Comparison of ENCODE assay signal across 23 cellular contexts in genomic region chr10:12393831-12394230, GRCh38.
"Had no signal": no experiment of that assay in that cellular context is flagged by ENCODE, and none has a peak within 500 bp of the region (broad histone marks: within the 10 kb centered on the region; RNA-seq: fewer than 3 reads in every experiment).

No MANE protein-coding gene starts in this region.

- H3K27me3 Mint-ChIP-seq: effector memory CD8-positive, alpha-beta T cell; stimulated activated naive B cell treated with anti-CD40 and anti-IgM and Interleukin-4, amounts not matched to agents 10 μg/mL and 1 μg/mL and 100 μg/mL, for 72 hours; stimulated activated naive CD8-positive, alpha-beta T cell treated with anti-CD3 and anti-CD28 coated beads, Interleukin-15, Interleukin-2, amounts not matched to agents 100 ng/mL and 50 ng/mL, for 24 hours had no signal

- DNase-seq: colonic mucosa; effector memory CD8-positive, alpha-beta T cell; erythroblast; esophagus squamous epithelium; foreskin melanocyte; glutamatergic neuron; heart right ventricle; hippocampal formation; left cardiac atrium; left lung; natural killer cell; pancreas; right lobe of liver; small intestine; stimulated activated CD4-positive, alpha-beta T cell treated with anti-CD3 and anti-CD28 coated beads, Interleukin-15, amount 100 ng/mL, for 24 hours; stimulated activated CD4-positive, alpha-beta T cell treated with anti-CD3 and anti-CD28 coated beads, Interleukin-2, amount 100 ng/mL, for 48 hours; stimulated activated naive B cell treated with anti-CD40 and anti-IgM and Interleukin-4, amounts not matched to agents 10 μg/mL and 1 μg/mL and 100 μg/mL, for 72 hours; upper lobe of right lung had no signal

- H3K9me3 ChIP-seq: colonic mucosa, esophagus squamous epithelium, heart right ventricle, left lung, neutrophil, pancreas, right lobe of liver, thoracic aorta, tibial nerve, upper lobe of right lung had no signal

- H3K9me3 Mint-ChIP-seq: effector memory CD8-positive, alpha-beta T cell; natural killer cell; stimulated activated naive B cell treated with anti-CD40 and anti-IgM and Interleukin-4, amounts not matched to agents 10 μg/mL and 1 μg/mL and 100 μg/mL, for 72 hours; stimulated activated naive CD8-positive, alpha-beta T cell treated with anti-CD3 and anti-CD28 coated beads, Interleukin-15, Interleukin-2, amounts not matched to agents 100 ng/mL and 50 ng/mL, for 24 hours had no signal

- H3K4me3 ChIP-seq: colonic mucosa, esophagus squamous epithelium, heart right ventricle, left lung, pancreas, right lobe of liver, thoracic aorta, tibial nerve, upper lobe of right lung had no signal

- H3K36me3 Mint-ChIP-seq: natural killer cell had no signal

- H3K27me3 ChIP-seq: colonic mucosa, esophagus squamous epithelium, neutrophil, pancreas, right lobe of liver, tibial nerve, upper lobe of right lung had no signal

- ATAC-seq: effector memory CD8-positive, alpha-beta T cell; heart right ventricle; left cardiac atrium; left lung; natural killer cell; upper lobe of right lung had no signal

- H3K36me3 ChIP-seq: colonic mucosa, esophagus squamous epithelium, heart right ventricle, left lung, neutrophil, pancreas, right lobe of liver, thoracic aorta, tibial nerve, upper lobe of right lung had no signal

- H3K4me1 ChIP-seq: colonic mucosa had no signal

- H3K27ac Mint-ChIP-seq: natural killer cell; progenitor cell of endocrine pancreas; stimulated activated naive CD8-positive, alpha-beta T cell treated with anti-CD3 and anti-CD28 coated beads, Interleukin-15, Interleukin-2, amounts not matched to agents 100 ng/mL and 50 ng/mL, for 24 hours had no signal

- H3K4me3 Mint-ChIP-seq: effector memory CD8-positive, alpha-beta T cell; natural killer cell; stimulated activated naive B cell treated with anti-CD40 and anti-IgM and Interleukin-4, amounts not matched to agents 10 μg/mL and 1 μg/mL and 100 μg/mL, for 72 hours; stimulated activated naive CD8-positive, alpha-beta T cell treated with anti-CD3 and anti-CD28 coated beads, Interleukin-15, Interleukin-2, amounts not matched to agents 100 ng/mL and 50 ng/mL, for 24 hours had no signal

- H3K27ac ChIP-seq: colonic mucosa, esophagus squamous epithelium, heart right ventricle, left lung, neutrophil, pancreas, right lobe of liver, thoracic aorta, tibial nerve, upper lobe of right lung had no signal
